In the genomic region with DNA sequence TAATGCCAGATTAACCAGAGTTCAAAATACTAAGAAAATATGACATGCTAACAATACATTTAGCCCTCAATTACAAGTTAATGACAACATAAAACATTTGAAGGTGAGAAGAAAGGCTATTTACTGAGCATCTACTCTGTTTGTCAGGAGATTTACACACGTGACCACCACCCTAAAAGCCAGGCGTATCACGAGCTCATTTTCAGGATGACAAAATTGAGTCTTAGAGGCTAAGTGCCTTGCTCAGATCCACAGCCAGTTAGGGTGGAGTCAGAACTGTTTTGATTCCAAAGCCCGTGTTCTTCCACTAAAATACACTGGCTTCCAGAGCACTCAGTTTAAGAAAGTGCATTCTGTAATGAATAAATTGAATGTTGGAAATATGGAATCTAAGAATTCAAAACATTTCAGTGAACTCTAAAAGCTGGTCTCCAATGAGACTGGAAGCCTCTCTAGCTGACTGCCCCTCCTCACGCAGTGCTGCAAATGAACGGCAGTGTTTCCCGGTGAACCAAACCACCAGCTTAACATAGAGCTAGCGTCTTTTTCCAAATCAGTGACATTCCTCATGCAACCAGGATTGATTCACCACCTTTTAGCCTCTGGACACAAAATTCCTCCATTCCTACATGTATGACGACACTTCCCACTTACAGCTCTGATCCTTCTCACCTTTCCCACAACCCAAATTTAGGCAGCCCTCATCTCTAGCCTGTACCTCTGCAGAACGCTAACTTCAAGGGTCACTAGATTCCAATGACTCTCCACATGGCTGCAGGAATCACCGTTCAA, we compare ENCODE assay signal across 12 cellular contexts. TPM values are rescaled to one million over a fixed set of nuclear protein-coding genes. Genes with fewer than 3 reads are reported as not detected.
DNase-seq lines count a peak whose midpoint lies in the region; ATAC-seq and TF ChIP-seq lines count a peak whose summit lies in the region.
"Had no signal": no experiment of that assay in that cellular context is flagged by ENCODE, and none has a peak within 500 bp of the region (broad histone marks: within the 10 kb centered on the region; RNA-seq: fewer than 3 reads in every experiment).

No MANE protein-coding gene starts in this region.

- H3K4me2 ChIP-seq in neural progenitor cell: no peak overlapping the region

- no peak for DNase-seq in activated naive CD8-positive, alpha-beta T cell treated with anti-CD3 and anti-CD28 coated beads for 36 hours
- DNase-seq in dedifferentiated amniotic fluid mesenchymal stem cell (ENCODE audit: extremely low spot score): peak; percentile 41
- peak; percentile 57 to 74 for DNase-seq in uterus
- no peak for DNase-seq in neural progenitor cell (ENCODE audit: low spot score)
- DNase-seq: activated CD4-positive, alpha-beta T cell treated with anti-CD3 and anti-CD28 coated beads for 4 hours; effector CD4-positive, alpha-beta T cell; NCI-H526 had no signal

- H3K4me1 ChIP-seq in mesodermal cell (ENCODE audit: control insufficient read depth, insufficient read depth, low read length, poor library complexity, severe bottlenecking) (peaks cover 45% of the 10 kb centered on the region), uterus (peaks cover 9 to 38% of the 10 kb centered on the region in 2 donors), neural progenitor cell (peaks cover 21% of the 10 kb centered on the region)

- H4K20me1 ChIP-seq in neural progenitor cell (ENCODE audit: low read depth): peaks cover 87% of the 10 kb centered on the region

- TF ChIP-seq POLR2A in uterus (IDR thresholded peaks at IDR 0.05): peak in 1 of 2 donors; percentile 54
- TF ChIP-seq POLR2A in GM18505 (IDR thresholded peaks at IDR 0.05; ENCODE audit: borderline replicate concordance, extremely low read depth, insufficient read depth, insufficient read length): no peak

- H3K36me3 Mint-ChIP-seq in activated naive CD8-positive, alpha-beta T cell: no peaks in the 10 kb centered on the region
- H3K36me3 Mint-ChIP-seq in activated naive CD8-positive, alpha-beta T cell treated with anti-CD3 and anti-CD28 coated beads for 36 hours: peaks cover 5% of the 10 kb centered on the region
- peaks cover 8% of the 10 kb centered on the region for H3K36me3 Mint-ChIP-seq in neural progenitor cell

- H3K4me3 ChIP-seq in mesodermal cell (ENCODE audit: extremely low read depth, insufficient read depth, low read length, poor library complexity, severe bottlenecking) (no peak overlapping the region), uterus (no peak overlapping the region), neural progenitor cell (no peak overlapping the region)

- TF ChIP-seq CTCF in uterus (IDR thresholded peaks at IDR 0.05) (no peak), neural progenitor cell (IDR thresholded peaks at IDR 0.05) (no peak)

- H3K4me1 Mint-ChIP-seq in activated naive CD8-positive, alpha-beta T cell (ENCODE audit: low read depth): peaks cover 72% of the 10 kb centered on the region
- peaks cover 58% of the 10 kb centered on the region for H3K4me1 Mint-ChIP-seq in activated naive CD8-positive, alpha-beta T cell treated with anti-CD3 and anti-CD28 coated beads for 36 hours
- H3K4me1 Mint-ChIP-seq in neural progenitor cell: peaks cover 40% of the 10 kb centered on the region

- H3F3A ChIP-seq in neural progenitor cell (ENCODE audit: low read depth): no peaks in the 10 kb centered on the region

- peak overlapping the region; percentile 19 for H3K4me3 Mint-ChIP-seq in activated naive CD8-positive, alpha-beta T cell
- no peak overlapping the region for H3K4me3 Mint-ChIP-seq in activated naive CD8-positive, alpha-beta T cell treated with anti-CD3 and anti-CD28 coated beads for 36 hours
- no peak overlapping the region for H3K4me3 Mint-ChIP-seq in neural progenitor cell

- no peak overlapping the region for H3K9ac ChIP-seq in neural progenitor cell
- H3K9ac ChIP-seq: parathyroid adenoma had no signal

- intact Hi-C loops in uterus (cut with DNase I; ENCODE audit: low total_unique reads): no loop called here

- no peak for ATAC-seq in GM21786 (IDR thresholded peaks at IDR 0.05; ENCODE audit: unreplicated experiment)
- no peak for ATAC-seq in GM18505 (IDR thresholded peaks at IDR 0.05; ENCODE audit: unreplicated experiment)

- H3K36me3 ChIP-seq in mesodermal cell (ENCODE audit: control insufficient read depth, insufficient read depth, low read length) (peaks cover 29% of the 10 kb centered on the region), uterus (no peaks in the 10 kb centered on the region), neural progenitor cell (no peaks in the 10 kb centered on the region)

- no peak overlapping the region for H2AFZ ChIP-seq in neural progenitor cell (replicated peaks)
- H2AFZ ChIP-seq: parathyroid adenoma had no signal

- peak overlapping the region; percentile 29 for H3K27ac Mint-ChIP-seq in activated naive CD8-positive, alpha-beta T cell
- H3K27ac Mint-ChIP-seq in activated naive CD8-positive, alpha-beta T cell treated with anti-CD3 and anti-CD28 coated beads for 36 hours: no peak overlapping the region
- H3K27ac Mint-ChIP-seq in neural progenitor cell: no peak overlapping the region

- WGBS in mesodermal cell (ENCODE audit: insufficient coverage in 2 of 2), 2 experiments: 90% methylated on average over 7 to 10 of the region's 11 CpGs

- H3K9me3 Mint-ChIP-seq in activated naive CD8-positive, alpha-beta T cell (ENCODE audit: low read depth): no peaks in the 10 kb centered on the region
- no peaks in the 10 kb centered on the region for H3K9me3 Mint-ChIP-seq in activated naive CD8-positive, alpha-beta T cell treated with anti-CD3 and anti-CD28 coated beads for 36 hours
- H3K9me3 Mint-ChIP-seq in neural progenitor cell: no peaks in the 10 kb centered on the region

- H3K27ac ChIP-seq in mesodermal cell (ENCODE audit: low read depth, low read length, severe bottlenecking): peak overlapping the region; percentile 83
- H3K27ac ChIP-seq in uterus: peak overlapping the region; percentile 83 to 98
- no peak overlapping the region for H3K27ac ChIP-seq in neural progenitor cell
- H3K27ac ChIP-seq: parathyroid adenoma had no signal

- H3K79me2 ChIP-seq in neural progenitor cell (ENCODE audit: low read depth): peaks cover 100% of the 10 kb centered on the region

- no peaks in the 10 kb centered on the region for H3K27me3 Mint-ChIP-seq in activated naive CD8-positive, alpha-beta T cell
- no peaks in the 10 kb centered on the region for H3K27me3 Mint-ChIP-seq in activated naive CD8-positive, alpha-beta T cell treated with anti-CD3 and anti-CD28 coated beads for 36 hours
- peaks cover 3% of the 10 kb centered on the region for H3K27me3 Mint-ChIP-seq in neural progenitor cell (ENCODE audit: insufficient read depth, low read depth)

- no peaks in the 10 kb centered on the region for H3K27me3 ChIP-seq in uterus
- no peaks in the 10 kb centered on the region for H3K27me3 ChIP-seq in neural progenitor cell

- no peaks in the 10 kb centered on the region for H3K9me3 ChIP-seq in mesodermal cell (ENCODE audit: control insufficient read depth, low read length)
- no peaks in the 10 kb centered on the region for H3K9me3 ChIP-seq in uterus
- no peaks in the 10 kb centered on the region for H3K9me3 ChIP-seq in neural progenitor cell (ENCODE audit: low read depth)

RNA-seq across cellular contexts. Expression of a gene that starts 5.9 kb away (rescaled TPM):
- total RNA-seq in activated naive CD8-positive, alpha-beta T cell treated with anti-CD3 and anti-CD28 coated beads for 36 hours: 10 to 100 TPM; 27.4 to 30.0 TPM
- 39.8 TPM for polyA plus RNA-seq in mesodermal cell (2013, experiment 1 of 2)
- 32.8 TPM for polyA plus RNA-seq in mesodermal cell (2013, experiment 2 of 2)
- 10 to 100 TPM; 16.5 to 50.2 (median 39.1) TPM for total RNA-seq in uterus
- 53.3 and 57.0 TPM in 2 replicates for total RNA-seq in neural progenitor cell (ENCODE audit: low replicate concordance)

RNA-seq across cellular contexts. Expression of a gene that starts 22.1 kb away (rescaled TPM):
- 1 to 10 TPM; 2.4 to 3.3 TPM for total RNA-seq in activated naive CD8-positive, alpha-beta T cell treated with anti-CD3 and anti-CD28 coated beads for 36 hours
- polyA plus RNA-seq in mesodermal cell (2013, experiment 1 of 2): 3.7 TPM
- 5.5 TPM for polyA plus RNA-seq in mesodermal cell (2013, experiment 2 of 2)
- total RNA-seq in uterus (10 to 100 TPM in 1 of 4 donors, 1 to 10 TPM in 3; 4.7 to 17.3 (median 9.4) TPM), neural progenitor cell (ENCODE audit: low replicate concordance) (6.1 and 9.0 TPM in 2 replicates)

Comparison
In these comparisons a context has a peak if more than half of its experiments do, and no peak if none do; other contexts are left out.
1. DNase-seq: peak in dedifferentiated amniotic fluid mesenchymal stem cell (single experiment) and uterus (2 of 2); none in activated naive CD8-positive, alpha-beta T cell treated with anti-CD3 and anti-CD28 coated beads for 36 hours (single experiment) and neural progenitor cell (single experiment).